Comparison of ENCODE assay signal across 8 cellular contexts in genomic region chrX:35890699-35891098, GRCh38. TPM values are rescaled to one million over a fixed set of nuclear protein-coding genes. Genes with fewer than 3 reads are reported as not detected.
A peak's percentile ranks its signal among the peaks of the same experiment; 100 is the strongest.
DNase-seq lines count a peak whose midpoint lies in the region; ATAC-seq, FAIRE-seq and TF ChIP-seq lines count a peak whose summit lies in the region.

No MANE protein-coding gene starts in this region.

- no peak overlapping the region for H4K5ac ChIP-seq in H1 (ENCODE audit: insufficient read length, low read depth, low read length)

- no peak overlapping the region for H3K23ac ChIP-seq in H1 (ENCODE audit: insufficient read length)

- no peak overlapping the region for H2BK5ac ChIP-seq in H1 (ENCODE audit: low read depth, low read length)

- H3K4me1 Mint-ChIP-seq in MCF 10A (ENCODE audit: insufficient read depth, unreplicated experiment) (no peaks in the 10 kb centered on the region), neural crest cell (no peaks in the 10 kb centered on the region), T-cell (no peaks in the 10 kb centered on the region)

- 57% methylated on average over 8 of the region's 9 CpGs; no CpG with 5 or more reads in 1 of the 2 experiments for WGBS in H1 (ENCODE audit: extremely low coverage in 1 of 2, insufficient coverage in 1 of 2, insufficient read length in 1 of 2, insufficient replicate concordance in 2 of 2, low coverage in 1 of 2, low lambda C conversion rate in 2 of 2, missing lambda C conversion rate in 1 of 2), 2 experiments

- H3K27ac ChIP-seq in breast epithelium (no peak overlapping the region), Karpas-422 (ENCODE audit: low read length) (no peak overlapping the region), OCI-LY1 (ENCODE audit: low read depth, low read length, poor library complexity, severe bottlenecking) (peak overlapping the region; percentile 63), H1 (ENCODE audit: low read depth, low read length) (no peak overlapping the region)

- H3K79me1 ChIP-seq in H1 (ENCODE audit: low read depth, low read length) = no peaks in the 10 kb centered on the region

- H2AFZ ChIP-seq in Karpas-422 (ENCODE audit: low read length) = no peak overlapping the region
- H2AFZ ChIP-seq in OCI-LY1 (ENCODE audit: low read length) = no peak overlapping the region
- H2AFZ ChIP-seq in H1 (ENCODE audit: low read length) = no peak overlapping the region

- no peak overlapping the region for H3K18ac ChIP-seq in H1 (ENCODE audit: extremely low read depth, low read length)

- H2BK12ac ChIP-seq in H1 (ENCODE audit: low read depth, low read length) = no peak overlapping the region

- H4K91ac ChIP-seq in H1 (replicated peaks; ENCODE audit: insufficient read length, low read length) = no peak overlapping the region

- H3K4me1 ChIP-seq in breast epithelium = no peaks in the 10 kb centered on the region
- 0 out of 2 replicates have a peak, but pooled peaks cover 2% of the 10 kb centered on the region for H3K4me1 ChIP-seq in Karpas-422 (ENCODE audit: low read length)
- H3K4me1 ChIP-seq in OCI-LY1 (ENCODE audit: insufficient read depth, low read length, severe bottlenecking) = peaks cover 19% of the 10 kb centered on the region
- no peaks in the 10 kb centered on the region for H3K4me1 ChIP-seq in H1 (replicated peaks in 1 of 4; ENCODE audit: control insufficient read depth in 3 of 4, insufficient read depth in 4 of 4, low read length in 3 of 4)

- H3K9me3 ChIP-seq in breast epithelium (no peaks in the 10 kb centered on the region), Karpas-422 (ENCODE audit: low read length) (no peaks in the 10 kb centered on the region), OCI-LY1 (ENCODE audit: low read length) (no peaks in the 10 kb centered on the region), H1 (ENCODE audit: insufficient read depth in 2 of 2, low read depth in 1 of 2, low read length in 1 of 2) (no peaks in the 10 kb centered on the region)

- H2BK20ac ChIP-seq in H1 (ENCODE audit: low read length) = no peak overlapping the region

- H2BK120ac ChIP-seq in H1 (replicated peaks; ENCODE audit: low read depth, low read length) = no peak overlapping the region

- FAIRE-seq in H1 (lab: Jason Lieb, UNC) = peak; percentile 92

- no peak overlapping the region for H3K56ac ChIP-seq in H1 (replicated peaks; ENCODE audit: insufficient read length, low read depth, low read length)

- H3K36me3 ChIP-seq in breast epithelium (no peaks in the 10 kb centered on the region), Karpas-422 (ENCODE audit: insufficient read depth, low read length) (no peaks in the 10 kb centered on the region), OCI-LY1 (ENCODE audit: insufficient read depth, low read length) (no peaks in the 10 kb centered on the region; the same call in 1 of the 2 replicates), H1 (ENCODE audit: control insufficient read depth in 2 of 4, insufficient read depth in 4 of 4, low read length in 3 of 4) (no peaks in the 10 kb centered on the region)

- H3K79me2 ChIP-seq in Karpas-422 (ENCODE audit: low read length) (no peaks in the 10 kb centered on the region), OCI-LY1 (ENCODE audit: insufficient read depth, low read length) (peaks cover 34% of the 10 kb centered on the region), H1 (ENCODE audit: control insufficient read depth in 1 of 2, insufficient read depth in 2 of 2, low read length in 2 of 2) (no peaks in the 10 kb centered on the region)

- no peaks in the 10 kb centered on the region for H3K23me2 ChIP-seq in H1 (ENCODE audit: low read depth, low read length)

- TF ChIP-seq POLR2A in breast epithelium (IDR thresholded peaks at IDR 0.05) = no peak
- TF ChIP-seq POLR2A in H1 (IDR thresholded peaks at IDR 0.05; ENCODE audit: control extremely low read depth in 1 of 2, low read depth in 2 of 2, low read length in 2 of 2) = no peak

- H3K27ac Mint-ChIP-seq in MCF 10A (ENCODE audit: low read depth, unreplicated experiment) = no peak overlapping the region
- no peak overlapping the region for H3K27ac Mint-ChIP-seq in neural crest cell (ENCODE audit: unreplicated experiment)
- no peak overlapping the region for H3K27ac Mint-ChIP-seq in T-cell

- intact Hi-C loops in MCF 10A (cut with micrococcal nuclease) = loop anchor here (2.0 to 5.0 kb wide), 3 partner anchors 677 to 976 kb away; no protein-coding TSS in a partner anchor
- intact Hi-C loops in breast epithelium (cut with DNase I; ENCODE audit: low total_unique reads) = no loop called here

- no TSS peak for BruUV-seq in MCF 10A (replicated peaks; lab: Mats Ljungman, UMichigan)

- DNase-seq in MCF 10A (ENCODE audit: unreplicated experiment) (peak; percentile 79), breast epithelium (ENCODE audit: low spot score in 2 of 2) (no peak), Karpas-422 (peak; percentile 90), H1 (ENCODE audit: low read depth in 1 of 2, low spot score in 2 of 2) (peak; percentile 10 to 47), neural crest cell (ENCODE audit: low read depth, low spot score) (no peak), T-cell (no peak)

- ATAC-seq in T-cell (replicated peaks in 1 of 4) = no peak
- ATAC-seq in GM21723 (IDR thresholded peaks at IDR 0.05; ENCODE audit: unreplicated experiment) = no peak

- H3K9me2 ChIP-seq in Karpas-422 (replicated peaks; ENCODE audit: insufficient read depth, low read length) (no peaks in the 10 kb centered on the region), OCI-LY1 (ENCODE audit: low read depth, low read length) (no peaks in the 10 kb centered on the region)

- H3K27me3 ChIP-seq in breast epithelium (peaks cover 0 to 16% of the 10 kb centered on the region in 2 donors), Karpas-422 (ENCODE audit: low read length) (no peaks in the 10 kb centered on the region), OCI-LY1 (ENCODE audit: insufficient read depth, low read length) (no peaks in the 10 kb centered on the region), H1 (replicated peaks in 1 of 4; ENCODE audit: control insufficient read depth in 3 of 4, extremely low read depth in 1 of 4, insufficient read depth in 3 of 4, low read length in 3 of 4) (no peaks in the 10 kb centered on the region)

- CTCF ChIA-PET in MCF 10A (lab: Yijun Ruan, JAX) (interaction anchor here (0.5 to 2.0 kb wide), 13 partner anchors 9 to 1013 kb away, joined by 3 to 7 read pairs (median 3); no protein-coding TSS in a partner anchor), H1 (lab: Charles Lee; ENCODE audit: partially characterized antibody) (interaction anchor here (0.6 to 1.8 kb wide), 10 partner anchors 9 to 976 kb away, joined by 3 to 6 read pairs (median 3); no protein-coding TSS in a partner anchor), T-cell (lab: Charles Lee) (interaction anchor here in 1 of 2 donors (0.7 kb wide), 1 partner anchor 59 kb away, joined by 4 read pairs; no protein-coding TSS in a partner anchor)

- no peak overlapping the region for H3K14ac ChIP-seq in H1 (ENCODE audit: insufficient read length)

- H3K4me2 ChIP-seq in Karpas-422 (ENCODE audit: low read depth, low read length, poor library complexity, severe bottlenecking) (no peak overlapping the region), OCI-LY1 (ENCODE audit: low read length) (peak overlapping the region; percentile 88; the same call in 1 of the 2 replicates), H1 (ENCODE audit: insufficient read depth in 1 of 2, low read depth in 2 of 2, low read length in 2 of 2) (no peak overlapping the region)

- H3K9me3 Mint-ChIP-seq in MCF 10A (ENCODE audit: unreplicated experiment) (no peaks in the 10 kb centered on the region), neural crest cell (peaks cover 2% of the 10 kb centered on the region), T-cell (peaks cover 0 to 3% (median 0%) of the 10 kb centered on the region in 3 donors)

- H3K4me3 ChIP-seq in breast epithelium (no peak overlapping the region), Karpas-422 (ENCODE audit: low read length) (no peak overlapping the region), OCI-LY1 (ENCODE audit: low read depth, low read length, poor library complexity, severe bottlenecking) (peak overlapping the region; percentile 78), H1 (ENCODE audit: extremely low read depth in 1 of 4, insufficient read depth in 2 of 4, low read depth in 3 of 4, low read length in 4 of 4) (no peak overlapping the region)

- TF ChIP-seq RAD21 in H1 (IDR thresholded peaks at IDR 0.05 in 1 of 2, conservative IDR thresholded peaks at IDR 0.05 in 1 of 2; ENCODE audit: low read depth in 2 of 2, low read length in 2 of 2) = peak; percentile 77 to 80

- no peaks in the 10 kb centered on the region for H3K36me3 Mint-ChIP-seq in MCF 10A (ENCODE audit: insufficient read depth, unreplicated experiment)
- H3K36me3 Mint-ChIP-seq in neural crest cell (ENCODE audit: low read depth) = no peaks in the 10 kb centered on the region
- no peaks in the 10 kb centered on the region for H3K36me3 Mint-ChIP-seq in T-cell

- POLR2A ChIA-PET in MCF 10A (lab: Yijun Ruan, JAX) = no interaction called here
- POLR2A ChIA-PET in H1 (lab: Charles Lee; ENCODE audit: partially characterized antibody) = no interaction called here
- POLR2A ChIA-PET in T-cell (lab: Charles Lee) = no interaction called here

- TF ChIP-seq EP300 in H1 (IDR thresholded peaks at IDR 0.05; ENCODE audit: borderline replicate concordance in 1 of 2, low read depth in 2 of 2, low read length in 2 of 2) = no peak

- no peak overlapping the region for H3K9ac ChIP-seq in Karpas-422 (ENCODE audit: low read length)
- H3K9ac ChIP-seq in OCI-LY1 (ENCODE audit: low read length) = peak overlapping the region; percentile 79
- no peak overlapping the region for H3K9ac ChIP-seq in H1 (replicated peaks in 1 of 4; ENCODE audit: extremely low read depth in 1 of 4, low read depth in 3 of 4, low read length in 3 of 4)

- H3K27me3 Mint-ChIP-seq in MCF 10A (ENCODE audit: insufficient read depth, unreplicated experiment) (no peaks in the 10 kb centered on the region), neural crest cell (ENCODE audit: low read depth) (no peaks in the 10 kb centered on the region), T-cell (no peaks in the 10 kb centered on the region)

- TF ChIP-seq CTCF in MCF 10A (IDR thresholded peaks at IDR 0.05; ENCODE audit: unreplicated experiment) (peak; percentile 56), breast epithelium (IDR thresholded peaks at IDR 0.05) (peak in 1 of 3 donors; percentile 43), OCI-LY1 (IDR thresholded peaks at IDR 0.05; ENCODE audit: low read length) (peak; percentile 60), H1 (IDR thresholded peaks at IDR 0.05; ENCODE audit: control extremely low read depth in 1 of 3, insufficient read depth in 1 of 3, low read depth in 1 of 3, low read length in 3 of 3) (peak in 2 of 3 experiments; percentile 36 to 64; a peak in 2 of 4 replicates), neural crest cell (conservative IDR thresholded peaks at IDR 0.05) (peak; percentile 65)

- no peak overlapping the region for H2BK15ac ChIP-seq in H1 (ENCODE audit: low read length)

- H4K8ac ChIP-seq in H1 (ENCODE audit: extremely low read depth, insufficient read depth, low read length) = no peak overlapping the region

- no peak overlapping the region for H2AK5ac ChIP-seq in H1 (ENCODE audit: low read depth, low read length)

- H4K20me1 ChIP-seq in Karpas-422 (ENCODE audit: insufficient read depth, low read depth, low read length) (no peaks in the 10 kb centered on the region), OCI-LY1 (ENCODE audit: insufficient read depth, low read length) (no peaks in the 10 kb centered on the region), H1 (replicated peaks in 1 of 2; ENCODE audit: control insufficient read depth in 1 of 2, insufficient read depth in 2 of 2, low read length in 2 of 2) (no peaks in the 10 kb centered on the region)

- no peaks in the 10 kb centered on the region for H3F3A ChIP-seq in OCI-LY1 (ENCODE audit: insufficient read depth, low read length)

- H3K4ac ChIP-seq in H1 (replicated peaks; ENCODE audit: insufficient read length, low read depth, low read length) = no peak overlapping the region

- no peak overlapping the region for H3K4me3 Mint-ChIP-seq in MCF 10A (ENCODE audit: unreplicated experiment)
- no peak overlapping the region for H3K4me3 Mint-ChIP-seq in neural crest cell
- H3K4me3 Mint-ChIP-seq in T-cell = no peak overlapping the region

RNA-seq across cellular contexts. Expression of gene CFAP47, which starts 28.8 kb away (rescaled TPM):
- total RNA-seq in MCF 10A (2022) (not detected in 2 replicates), breast epithelium (under 1 TPM in 2 of 3 donors, not detected in 1; under 0.01 to 0.16 TPM), neural crest cell (0.75 and 0.93 TPM in 2 replicates), T-cell (not detected)
- 0.22 TPM in 1 of 2 replicates, not detected in the other for total RNA-seq in Karpas-422 (2014; rRNA removed; shearing (Covaris generic); ENCODE audit: low replicate concordance)
- total RNA-seq in H1 (2021; fragmentation: NEBNext Ultra II Directional; extraction: Animal tissue kit (Norgen Biotek cat#: 25700)) = 0.04 TPM in 1 of 2 replicates, not detected in the other
- polyA plus RNA-seq in H1 (2011; rRNA removed) = not detected in 2 replicates
- not detected for polyA plus RNA-seq in H1 (2011; cell fraction: cytosol; rRNA removed)
- polyA plus RNA-seq in H1 (2011; cell fraction: nucleus; rRNA removed) = not detected
- not detected in 4 replicates for polyA plus RNA-seq in H1 (2012, experiment 1 of 2)
- not detected for polyA plus RNA-seq in H1 (2012, experiment 2 of 2)
- 0.02 TPM for polyA plus RNA-seq in H1 (2013, experiment 1 of 2)
- 0.02 TPM for polyA plus RNA-seq in H1 (2013, experiment 2 of 2)
- polyA minus RNA-seq in H1 (2011; rRNA and poly(A)+ RNA removed) = 0.10 and 0.19 TPM in 2 replicates
- polyA minus RNA-seq in H1 (2011; cell fraction: cytosol; rRNA and poly(A)+ RNA removed) = not detected
- polyA minus RNA-seq in H1 (2011; cell fraction: nucleus; rRNA and poly(A)+ RNA removed) = 0.40 TPM

Comparison
In these comparisons a context has a peak if more than half of its experiments do, and no peak if none do; other contexts are left out.
1. DNase-seq: peak in MCF 10A (single experiment), Karpas-422 (single experiment) and H1 (2 of 2); none in breast epithelium (0 of 2), neural crest cell (single experiment) and T-cell (0 of 34).